8 cellular contexts compared by ENCODE assay signal in genomic region chr1:33086384-33086850, GRCh38. TPM values are rescaled to one million over a fixed set of nuclear protein-coding genes. Genes with fewer than 3 reads are reported as not detected.
A peak's percentile ranks its signal among the peaks of the same experiment; 100 is the strongest.
DNase-seq lines count a peak whose midpoint lies in the region; ATAC-seq and TF ChIP-seq lines count a peak whose summit lies in the region.

No MANE protein-coding gene starts in this region.

- no peak overlapping the region for H2AFZ ChIP-seq in fibroblast of lung (ENCODE audit: low read length)

- TF ChIP-seq CTCF in GM13976 (IDR thresholded peaks at IDR 0.05; ENCODE audit: borderline replicate concordance, control extremely low read depth, extremely low read depth, insufficient read depth, missing control alignments) (peak; percentile 69), fibroblast of lung (conservative IDR thresholded peaks at IDR 0.05 in 1 of 2, IDR thresholded peaks at IDR 0.05 in 1 of 2; ENCODE audit: low read depth in 1 of 2, low read length in 2 of 2) (peak; percentile 69 to 92), upper lobe of left lung (IDR thresholded peaks at IDR 0.05) (peak; percentile 52 to 74 (median 70))

- no peak overlapping the region for H3K4me3 ChIP-seq in fibroblast of lung (replicated peaks in 1 of 4; ENCODE audit: control extremely low read depth in 1 of 4, insufficient read depth in 1 of 4, low read depth in 3 of 4, low read length in 4 of 4)
- H3K4me3 ChIP-seq in upper lobe of left lung, result no peak overlapping the region

- TF ChIP-seq POLR2A in upper lobe of left lung (IDR thresholded peaks at IDR 0.05), result no peak

- DNase-seq in ACHN, result peak; percentile 59
- peak; percentile 63 for DNase-seq in GM13976 (ENCODE audit: low spot score)
- DNase-seq in NCI-H524 treated with DMSO at 0.1 percent for 48 hours (lab: John Stamatoyannopoulos, UW), result peak; percentile 12
- peak; percentile 65 for DNase-seq in activated CD8-positive, alpha-beta memory T cell treated with anti-CD3 and anti-CD28 coated beads, Interleukin-2, amount 10 ng/mL, durations not matched to agents 7 days and 5 days
- peak; percentile 72 to 86 for DNase-seq in fibroblast of lung (ENCODE audit: low read depth in 2 of 2)
- peak; percentile 42 for DNase-seq in naive B cell
- DNase-seq in upper lobe of left lung, result peak; percentile 53 to 63

- no peaks in the 10 kb centered on the region for H3K79me2 ChIP-seq in fibroblast of lung (ENCODE audit: control insufficient read depth, insufficient read depth, low read length)

- no peak overlapping the region for H3K9ac ChIP-seq in fibroblast of lung (ENCODE audit: insufficient read depth, low read length)

- no peaks in the 10 kb centered on the region for H4K20me1 ChIP-seq in fibroblast of lung (ENCODE audit: control insufficient read depth, extremely low read depth, insufficient read depth, low read length)

- TF ChIP-seq EP300 in upper lobe of left lung (IDR thresholded peaks at IDR 0.05), result no peak

- ATAC-seq in activated CD8-positive, alpha-beta memory T cell treated with anti-CD3 and anti-CD28 coated beads, Interleukin-2, amount 10 ng/mL, durations not matched to agents 7 days and 5 days, result no peak
- ATAC-seq in naive B cell (ENCODE audit: low read depth in 2 of 2) (peak; percentile 40 to 66), upper lobe of left lung (ENCODE audit: low FRiP score in 2 of 2) (peak; percentile 84 to 87), GM18867 (IDR thresholded peaks at IDR 0.05; ENCODE audit: unreplicated experiment) (no peak)

- H3K4me1 Mint-ChIP-seq in activated CD8-positive, alpha-beta memory T cell treated with anti-CD3 and anti-CD28 coated beads, Interleukin-2, amount 10 ng/mL, durations not matched to agents 7 days and 5 days, result peaks cover 47% of the 10 kb centered on the region
- peaks cover 16 to 26% (median 19%) of the 10 kb centered on the region in 3 donors for H3K4me1 Mint-ChIP-seq in naive B cell

- H3K36me3 ChIP-seq in fibroblast of lung (ENCODE audit: control insufficient read depth, insufficient read depth, low read length), result no peaks in the 10 kb centered on the region
- H3K36me3 ChIP-seq in upper lobe of left lung, result no peaks in the 10 kb centered on the region

- peaks cover 5% of the 10 kb centered on the region for H3K36me3 Mint-ChIP-seq in activated CD8-positive, alpha-beta memory T cell treated with anti-CD3 and anti-CD28 coated beads, Interleukin-2, amount 10 ng/mL, durations not matched to agents 7 days and 5 days
- H3K36me3 Mint-ChIP-seq in naive B cell, result no peaks in the 10 kb centered on the region

- H3K4me1 ChIP-seq in fibroblast of lung (ENCODE audit: control insufficient read depth, extremely low read depth, insufficient read depth, low read length), result no peaks in the 10 kb centered on the region
- peaks cover 2 to 9% (median 7%) of the 10 kb centered on the region in 4 donors for H3K4me1 ChIP-seq in upper lobe of left lung

- in situ Hi-C loops in ACHN (cut with HindIII; ENCODE audit: low pct_ligation_motif_present, low pct_unique_long_range_greater_than_20kb, low sequenced_read_pairs), result no loop called here
- in situ Hi-C loops in GM13976 (cut with MboI; ENCODE audit: low sequenced_read_pairs, unreplicated experiment), result no loop called here

- peaks cover 9% of the 10 kb centered on the region for H3K27me3 Mint-ChIP-seq in activated CD8-positive, alpha-beta memory T cell treated with anti-CD3 and anti-CD28 coated beads, Interleukin-2, amount 10 ng/mL, durations not matched to agents 7 days and 5 days
- H3K27me3 Mint-ChIP-seq in naive B cell, result peaks cover 3 to 37% (median 18%) of the 10 kb centered on the region in 3 donors

- H3K4me2 ChIP-seq in fibroblast of lung (ENCODE audit: extremely low read depth, insufficient read depth, low read length), result no peak overlapping the region

- H3K27ac ChIP-seq in fibroblast of lung (ENCODE audit: insufficient read depth, low read length), result no peak overlapping the region
- no peak overlapping the region for H3K27ac ChIP-seq in upper lobe of left lung

- H3K9me3 Mint-ChIP-seq in activated CD8-positive, alpha-beta memory T cell treated with anti-CD3 and anti-CD28 coated beads, Interleukin-2, amount 10 ng/mL, durations not matched to agents 7 days and 5 days (ENCODE audit: low read depth), result no peaks in the 10 kb centered on the region
- H3K9me3 Mint-ChIP-seq in naive B cell, result no peaks in the 10 kb centered on the region

- CTCF ChIA-PET in activated CD8-positive, alpha-beta memory T cell treated with anti-CD3 and anti-CD28 coated beads, Interleukin-2, amount 10 ng/mL, durations not matched to agents 7 days and 5 days (lab: Charles Lee), result interaction anchor here (0.6 to 11.0 kb wide), 22 partner anchors 10 to 303 kb away, joined by 3 to 113 read pairs (median 3); partner anchors contain the start of gene RNF19B

- H3K27ac Mint-ChIP-seq in activated CD8-positive, alpha-beta memory T cell treated with anti-CD3 and anti-CD28 coated beads, Interleukin-2, amount 10 ng/mL, durations not matched to agents 7 days and 5 days, result no peak overlapping the region
- H3K27ac Mint-ChIP-seq in naive B cell, result peak overlapping the region in 1 of 6 donors; percentile 35

- 31 to 43% methylated on average over 9 to 12 of the region's 12 CpGs for WGBS in upper lobe of left lung, 2 donors

- H3K4me3 Mint-ChIP-seq in activated CD8-positive, alpha-beta memory T cell treated with anti-CD3 and anti-CD28 coated beads, Interleukin-2, amount 10 ng/mL, durations not matched to agents 7 days and 5 days, result no peak overlapping the region
- peak overlapping the region in 2 of 8 donors; percentile 7 to 25 for H3K4me3 Mint-ChIP-seq in naive B cell

- H3K27me3 ChIP-seq in fibroblast of lung (ENCODE audit: control insufficient read depth, insufficient read depth, low read length), result no peaks in the 10 kb centered on the region
- H3K27me3 ChIP-seq in upper lobe of left lung, result no peaks in the 10 kb centered on the region

- H3K9me3 ChIP-seq in fibroblast of lung (ENCODE audit: control insufficient read depth, insufficient read depth, low read depth, low read length), result no peaks in the 10 kb centered on the region
- no peaks in the 10 kb centered on the region for H3K9me3 ChIP-seq in upper lobe of left lung

RNA-seq across cellular contexts. Expression of gene AZIN2, which starts 5.5 kb away (rescaled TPM):
- 10 to 100 TPM in 1 of 2 experiments, 1 to 10 TPM in 1; 7.8 to 19.4 TPM for total RNA-seq in activated CD8-positive, alpha-beta memory T cell treated with anti-CD3 and anti-CD28 coated beads, Interleukin-2, amount 10 ng/mL, durations not matched to agents 7 days and 5 days
- total RNA-seq in fibroblast of lung (4.4 and 9.1 TPM in 2 replicates), upper lobe of left lung (1 to 10 TPM; 1.5 to 4.8 (median 2.8) TPM)
- polyA plus RNA-seq in fibroblast of lung (2.1 and 3.2 TPM in 2 replicates), naive B cell (ENCODE audit: low read depth in 6 of 6) (1 to 10 TPM in 1 of 6 donors, under 1 TPM in 4, not detected in 1; 0.05 to 1.9 (median 0.33) TPM)
- polyA plus RNA-seq in fibroblast of lung (2012), result 2.6 and 3.0 TPM in 2 replicates
- 0.85 and 7.5 TPM in 2 replicates for polyA minus RNA-seq in fibroblast of lung (ENCODE audit: low replicate concordance)

RNA-seq across cellular contexts. Expression of gene AK2, which starts 49.7 kb away (rescaled TPM):
- total RNA-seq in activated CD8-positive, alpha-beta memory T cell treated with anti-CD3 and anti-CD28 coated beads, Interleukin-2, amount 10 ng/mL, durations not matched to agents 7 days and 5 days, result 100 to 1,000 TPM; 218 to 279 TPM
- 59.3 and 62.6 TPM in 2 replicates for total RNA-seq in fibroblast of lung
- polyA plus RNA-seq in fibroblast of lung, result 141 and 155 TPM in 2 replicates
- polyA plus RNA-seq in fibroblast of lung (2012), result 112 and 129 TPM in 2 replicates
- 38.5 and 43.7 TPM in 2 replicates for polyA minus RNA-seq in fibroblast of lung (ENCODE audit: low replicate concordance)
- polyA plus RNA-seq in naive B cell (ENCODE audit: low read depth in 6 of 6), result 100 to 1,000 TPM; 107 to 151 (median 134) TPM
- total RNA-seq in upper lobe of left lung, result 100 to 1,000 TPM in 5 of 6 donors, 10 to 100 TPM in 1; 90.1 to 123 (median 115) TPM

Comparison
In these comparisons a context has a peak if more than half of its experiments do, and no peak if none do; other contexts are left out.
1. DNase-seq: peak in every context shown above with its lines; median percentile 79 in fibroblast of lung; 65 in activated CD8-positive, alpha-beta memory T cell treated with anti-CD3 and anti-CD28 coated beads, Interleukin-2, amount 10 ng/mL, durations not matched to agents 7 days and 5 days; 63 in GM13976; 59 in ACHN; 58 in upper lobe of left lung; 42 in naive B cell; 12 in NCI-H524 treated with DMSO at 0.1 percent for 48 hours.
2. ATAC-seq: peak in naive B cell (2 of 2) and upper lobe of left lung (2 of 2); none in activated CD8-positive, alpha-beta memory T cell treated with anti-CD3 and anti-CD28 coated beads, Interleukin-2, amount 10 ng/mL, durations not matched to agents 7 days and 5 days (single experiment) and GM18867 (single experiment).
3. Peak in every context shown above with its lines, with median percentiles within 50 percentile points of each other: CTCF ChIP-seq.